Comparison of ENCODE assay signal across 1 cellular context in genomic region chr21:42547001-42547905, GRCh38.
TF ChIP-seq lines count a peak whose summit lies in the region.

No MANE protein-coding gene starts in this region.

TF ChIP-seq in K562, 482 proteins besides CTCF, POLR2A, EP300 and RAD21 (continued from another document and continues in another):
- TF ChIP-seq HDAC3 (IDR thresholded peaks at IDR 0.05; ENCODE audit: borderline replicate concordance, partially characterized antibody) (peak; percentile 88), CTCFL (IDR thresholded peaks at IDR 0.05; ENCODE audit: borderline replicate concordance, insufficient read depth, low read depth, low read length, poor library complexity, severe bottlenecking) (no peak), HIVEP1 (CRISPR knock-in tag; IDR thresholded peaks at IDR 0.05) (peak; percentile 25; the same call in 1 of the 2 replicates), ZNF232 (CRISPR knock-in tag; IDR thresholded peaks at IDR 0.05) (no peak), SNRNP70 (optimal IDR thresholded peaks at IDR 0.05; ENCODE audit: low read depth, low read length) (no peak), FUS (optimal IDR thresholded peaks at IDR 0.05; ENCODE audit: low read depth, low read length) (no peak), ZNF644 (tag; IDR thresholded peaks at IDR 0.05; ENCODE audit: low read depth) (0 out of 2 replicates have a peak, but pooled peaks have one; percentile 79), BDP1 (IDR thresholded peaks at IDR 0.05; ENCODE audit: insufficient read depth, insufficient read length) (no peak), RFX5 (IDR thresholded peaks at IDR 0.05; ENCODE audit: low read depth, low read length) (no peak), FOXM1 (IDR thresholded peaks at IDR 0.05; ENCODE audit: low read depth) (peak; percentile 88; the same call in 1 of the 2 replicates), FOXM1 (CRISPR knock-in tag; IDR thresholded peaks at IDR 0.05; ENCODE audit: low read depth) (no peak), CHD7 (IDR thresholded peaks at IDR 0.05; ENCODE audit: low read depth, low read length) (no peak), BRF1 (IDR thresholded peaks at IDR 0.05; ENCODE audit: borderline replicate concordance, extremely low read depth, insufficient read length) (no peak), TBL1XR1 (IDR thresholded peaks at IDR 0.05; ENCODE audit: low read length in 2 of 2) (peak; percentile 94 to 97), ZNF512 (tag; IDR thresholded peaks at IDR 0.05) (no peak), FOXK1 (CRISPR knock-in tag; IDR thresholded peaks at IDR 0.05; ENCODE audit: borderline replicate concordance) (no peak), CREM (IDR thresholded peaks at IDR 0.05; ENCODE audit: low read depth) (peak; percentile 56), MTA3 (IDR thresholded peaks at IDR 0.05; ENCODE audit: borderline replicate concordance) (peak; percentile 88), MEF2D (tag; conservative IDR thresholded peaks at IDR 0.05; ENCODE audit: low read depth) (no peak; the same call in 1 of the 2 replicates), MBD1 (CRISPR knock-in tag; IDR thresholded peaks at IDR 0.05) (no peak), ZNF311 (CRISPR knock-in tag; IDR thresholded peaks at IDR 0.05) (peak; percentile 83), ARID1B (IDR thresholded peaks at IDR 0.05) (peak; percentile 98), STAT5A (IDR thresholded peaks at IDR 0.05; ENCODE audit: borderline replicate concordance, low read length) (peak; percentile 98), XRCC3 (IDR thresholded peaks at IDR 0.05) (no peak), MCM7 (IDR thresholded peaks at IDR 0.05) (no peak), SPI1 (IDR thresholded peaks at IDR 0.05; ENCODE audit: borderline replicate concordance, low read depth, low read length) (peak; percentile 89), PML (IDR thresholded peaks at IDR 0.05; ENCODE audit: low read length) (peak; percentile 93), CTBP1 (IDR thresholded peaks at IDR 0.05; ENCODE audit: borderline replicate concordance) (peak; percentile 74; the same call in 1 of the 2 replicates), ZNF224 (CRISPR knock-in tag; IDR thresholded peaks at IDR 0.05) (no peak), SMARCA4 (IDR thresholded peaks at IDR 0.05) (peak; percentile 97), JUNB (CRISPR knock-in tag; conservative IDR thresholded peaks at IDR 0.05) (peak; percentile 67; the same call in 1 of the 2 replicates), CBX1 (IDR thresholded peaks at IDR 0.05; ENCODE audit: low read depth) (no peak), RNF2 (IDR thresholded peaks at IDR 0.05) (peak; percentile 70; the same call in 1 of the 2 replicates), TEAD4 (IDR thresholded peaks at IDR 0.05; ENCODE audit: low read length) (peak; percentile 97), TEAD4 (CRISPR knock-in tag; IDR thresholded peaks at IDR 0.05; ENCODE audit: borderline replicate concordance) (no peak), E4F1 (CRISPR knock-in tag; IDR thresholded peaks at IDR 0.05; ENCODE audit: borderline replicate concordance) (no peak), SIRT6 (IDR thresholded peaks at IDR 0.05; ENCODE audit: low read depth, low read length) (no peak), ZFP30 (CRISPR knock-in tag; IDR thresholded peaks at IDR 0.05; ENCODE audit: borderline replicate concordance) (no peak), RFX7 (CRISPR knock-in tag; IDR thresholded peaks at IDR 0.05) (no peak), ZNF146 (CRISPR knock-in tag; IDR thresholded peaks at IDR 0.05; ENCODE audit: unreplicated experiment) (no peak), RBM25 (IDR thresholded peaks at IDR 0.05; ENCODE audit: low read depth, low read length, severe bottlenecking) (no peak)
